Comparison of ENCODE assay signal across 1 cellular context in the genomic region with DNA sequence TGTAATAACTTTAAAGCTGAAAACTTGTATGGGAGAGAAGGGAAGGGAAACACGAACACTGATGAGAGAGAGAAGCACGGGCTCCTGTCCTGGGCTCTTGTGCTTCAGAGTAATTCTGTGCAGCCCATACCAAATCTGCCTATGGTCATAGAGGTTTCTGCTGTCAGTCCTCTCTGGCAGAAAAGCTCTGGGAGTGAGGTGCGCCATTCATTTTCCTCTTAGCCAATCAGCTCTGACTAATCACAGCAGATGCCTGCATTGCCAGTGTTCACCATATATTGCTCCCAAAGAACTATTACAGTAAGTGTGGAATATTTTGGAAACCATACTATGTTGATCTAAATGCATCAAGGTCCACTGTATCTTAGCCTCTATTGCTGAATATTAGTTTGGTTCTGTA.
TF ChIP-seq lines count a peak whose summit lies in the region.

No MANE protein-coding gene starts in this region.

TF ChIP-seq in SK-N-SH treated with all-trans-retinoic acid at 6 μM for 48 hours, 23 proteins besides CTCF, POLR2A, EP300 and RAD21 (continued from another document):
- TF ChIP-seq, protein P1, sequence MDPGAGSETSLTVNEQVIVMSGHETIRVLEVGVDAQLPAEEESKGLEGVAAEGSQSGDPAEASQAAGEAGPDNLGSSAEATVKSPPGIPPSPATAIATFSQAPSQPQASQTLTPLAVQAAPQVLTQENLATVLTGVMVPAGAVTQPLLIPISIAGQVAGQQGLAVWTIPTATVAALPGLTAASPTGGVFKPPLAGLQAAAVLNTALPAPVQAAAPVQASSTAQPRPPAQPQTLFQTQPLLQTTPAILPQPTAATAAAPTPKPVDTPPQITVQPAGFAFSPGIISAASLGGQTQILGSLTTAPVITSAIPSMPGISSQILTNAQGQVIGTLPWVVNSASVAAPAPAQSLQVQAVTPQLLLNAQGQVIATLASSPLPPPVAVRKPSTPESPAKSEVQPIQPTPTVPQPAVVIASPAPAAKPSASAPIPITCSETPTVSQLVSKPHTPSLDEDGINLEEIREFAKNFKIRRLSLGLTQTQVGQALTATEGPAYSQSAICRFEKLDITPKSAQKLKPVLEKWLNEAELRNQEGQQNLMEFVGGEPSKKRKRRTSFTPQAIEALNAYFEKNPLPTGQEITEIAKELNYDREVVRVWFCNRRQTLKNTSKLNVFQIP (CRISPR knock-in tag; IDR thresholded peaks at IDR 0.05; ENCODE audit: borderline replicate concordance, low read depth) = no peak
- no peak for TF ChIP-seq ARNTL (CRISPR knock-in tag; IDR thresholded peaks at IDR 0.05; ENCODE audit: borderline replicate concordance, low read depth)
- TF ChIP-seq PPARA (CRISPR knock-in tag; IDR thresholded peaks at IDR 0.05; ENCODE audit: borderline replicate concordance) = no peak
- TF ChIP-seq ISL1 (CRISPR knock-in tag; IDR thresholded peaks at IDR 0.05) = no peak
- no peak for TF ChIP-seq ZFP3 (CRISPR knock-in tag; IDR thresholded peaks at IDR 0.05)
- no peak for TF ChIP-seq OSR1 (CRISPR knock-in tag; IDR thresholded peaks at IDR 0.05)
- TF ChIP-seq ESRRG (CRISPR knock-in tag; IDR thresholded peaks at IDR 0.05) = no peak
- TF ChIP-seq ZNF565 (CRISPR knock-in tag; conservative IDR thresholded peaks at IDR 0.05; ENCODE audit: low read depth) = no peak
- TF ChIP-seq, protein P2, sequence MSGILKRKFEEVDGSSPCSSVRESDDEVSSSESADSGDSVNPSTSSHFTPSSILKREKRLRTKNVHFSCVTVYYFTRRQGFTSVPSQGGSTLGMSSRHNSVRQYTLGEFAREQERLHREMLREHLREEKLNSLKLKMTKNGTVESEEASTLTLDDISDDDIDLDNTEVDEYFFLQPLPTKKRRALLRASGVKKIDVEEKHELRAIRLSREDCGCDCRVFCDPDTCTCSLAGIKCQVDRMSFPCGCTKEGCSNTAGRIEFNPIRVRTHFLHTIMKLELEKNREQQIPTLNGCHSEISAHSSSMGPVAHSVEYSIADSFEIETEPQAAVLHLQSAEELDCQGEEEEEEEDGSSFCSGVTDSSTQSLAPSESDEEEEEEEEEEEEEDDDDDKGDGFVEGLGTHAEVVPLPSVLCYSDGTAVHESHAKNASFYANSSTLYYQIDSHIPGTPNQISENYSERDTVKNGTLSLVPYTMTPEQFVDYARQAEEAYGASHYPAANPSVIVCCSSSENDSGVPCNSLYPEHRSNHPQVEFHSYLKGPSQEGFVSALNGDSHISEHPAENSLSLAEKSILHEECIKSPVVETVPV (CRISPR knock-in tag; IDR thresholded peaks at IDR 0.05) = no peak
TF ChIP-seq in SK-N-SH treated with all-trans-retinoic acid at 6 μM for 48 hours: peak in this region for 0.
